Comparison of ENCODE assay signal across 26 cellular contexts in genomic region chr20:5785146-5785545, GRCh38. TPM values are rescaled to one million over a fixed set of nuclear protein-coding genes. Genes with fewer than 3 reads are reported as not detected.
DNase-seq lines count a peak whose midpoint lies in the region; ATAC-seq and TF ChIP-seq lines count a peak whose summit lies in the region.
"Had no signal": no experiment of that assay in that cellular context is flagged by ENCODE, and none has a peak within 500 bp of the region (broad histone marks: within the 10 kb centered on the region; RNA-seq: fewer than 3 reads in every experiment).

No MANE protein-coding gene starts in this region.

- peaks cover 36% of the 10 kb centered on the region for H3K36me3 Mint-ChIP-seq in activated T-cell treated with anti-CD3 and anti-CD28 coated beads, Interleukin-2, amount 50 U/mL, for 24 hours (ENCODE audit: low read depth)
- peaks cover 15% of the 10 kb centered on the region for H3K36me3 Mint-ChIP-seq in activated T-cell treated with anti-CD3 and anti-CD28 coated beads, Interleukin-2, amount 50 U/mL, for 4 hours (ENCODE audit: insufficient read depth)

- H3K4me3 ChIP-seq in body of pancreas (no peak overlapping the region), lower lobe of right lung (no peak overlapping the region), upper lobe of left lung (no peak overlapping the region)
- H3K4me3 ChIP-seq: ascending aorta, esophagus muscularis mucosa had no signal

- H3K27ac ChIP-seq in body of pancreas (peak overlapping the region; percentile 41 to 76 (median 64)), lower lobe of right lung (peak overlapping the region; percentile 43), upper lobe of left lung (peak overlapping the region in 3 of 4 donors; percentile 3 to 40 (median 40))
- H3K27ac ChIP-seq: ascending aorta, esophagus muscularis mucosa had no signal

- H3K9me3 Mint-ChIP-seq in activated T-cell treated with anti-CD3 and anti-CD28 coated beads, Interleukin-2, amount 50 U/mL, for 24 hours: no peaks in the 10 kb centered on the region
- no peaks in the 10 kb centered on the region for H3K9me3 Mint-ChIP-seq in activated T-cell treated with anti-CD3 and anti-CD28 coated beads, Interleukin-2, amount 50 U/mL, for 4 hours
- H3K9me3 Mint-ChIP-seq: activated naive CD4-positive, alpha-beta T cell treated with anti-CD3 and anti-CD28 coated beads, Interleukin-2, amount 10 ng/mL, durations not matched to agents 7 days and 5 days; activated T-cell treated with anti-CD3 and anti-CD28 coated beads, Interleukin-2, amount 50 U/mL, for 72 hours; central memory CD8-positive, alpha-beta T cell; nephron progenitor cell had no signal

- TF ChIP-seq POLR2A in body of pancreas (IDR thresholded peaks at IDR 0.05) (no peak), upper lobe of left lung (IDR thresholded peaks at IDR 0.05) (no peak)

- TF ChIP-seq EP300 in upper lobe of left lung (IDR thresholded peaks at IDR 0.05): no peak

- H3K36me3 ChIP-seq in body of pancreas (replicated peaks in 1 of 2; ENCODE audit: insufficient read depth in 1 of 2, low read depth in 2 of 2) (no peaks in the 10 kb centered on the region), lower lobe of right lung (peaks cover 5% of the 10 kb centered on the region), upper lobe of left lung (peaks cover 0 to 5% (median 0%) of the 10 kb centered on the region in 4 donors)

- no peak for DNase-seq in activated T-cell treated with anti-CD3 and anti-CD28 coated beads, Interleukin-2, amount 50 U/mL, for 24 hours
- no peak for DNase-seq in activated T-cell treated with anti-CD3 and anti-CD28 coated beads, Interleukin-2, amount 50 U/mL, for 4 hours
- DNase-seq in body of pancreas (no peak), lower lobe of right lung (no peak), upper lobe of left lung (no peak), NCI-H2227 (lab: John Stamatoyannopoulos, UW; ENCODE audit: unreplicated experiment) (no peak), amygdala (lab: John Stamatoyannopoulos, UW) (no peak), SIG-M5 (lab: John Stamatoyannopoulos, UW) (no peak)
- DNase-seq: 8988T; activated CD4-positive, alpha-beta T cell treated with anti-CD3 and anti-CD28 coated beads for 1 hour; activated naive CD4-positive, alpha-beta T cell treated with anti-CD3 and anti-CD28 coated beads, Interleukin-2, amount 10 ng/mL, durations not matched to agents 7 days and 5 days; activated T-cell treated with anti-CD3 and anti-CD28 coated beads, Interleukin-2, amount 50 U/mL, for 72 hours; DND-41; Kasumi-1; mesendoderm; NCI-H1092; NCI-H187 treated with DMSO at 0.1 percent for 48 hours; NCI-H345; NCI-H774; nephron progenitor cell; Right ventricle myocardium superior; SW 1271 had no signal

- H3K27me3 ChIP-seq in body of pancreas (no peaks in the 10 kb centered on the region), lower lobe of right lung (ENCODE audit: low read depth) (no peaks in the 10 kb centered on the region), upper lobe of left lung (no peaks in the 10 kb centered on the region)
- H3K27me3 ChIP-seq: ascending aorta, esophagus muscularis mucosa had no signal

- WGBS in body of pancreas, 2 donors: 67 to 73% methylated on average over 5 of the region's 5 CpGs
- 80 to 85% methylated on average over 5 of the region's 5 CpGs for WGBS in upper lobe of left lung, 2 donors

- H3K9me3 ChIP-seq in body of pancreas (no peaks in the 10 kb centered on the region), lower lobe of right lung (no peaks in the 10 kb centered on the region), upper lobe of left lung (no peaks in the 10 kb centered on the region)
- H3K9me3 ChIP-seq: ascending aorta, Caco-2, esophagus muscularis mucosa had no signal

- H3K4me1 ChIP-seq in body of pancreas (peaks cover 63% of the 10 kb centered on the region), lower lobe of right lung (peaks cover 28% of the 10 kb centered on the region), upper lobe of left lung (peaks cover 9 to 33% (median 26%) of the 10 kb centered on the region in 4 donors)

- H3K27me3 Mint-ChIP-seq in activated T-cell treated with anti-CD3 and anti-CD28 coated beads, Interleukin-2, amount 50 U/mL, for 24 hours: no peaks in the 10 kb centered on the region
- H3K27me3 Mint-ChIP-seq in activated T-cell treated with anti-CD3 and anti-CD28 coated beads, Interleukin-2, amount 50 U/mL, for 4 hours (ENCODE audit: low read depth): no peaks in the 10 kb centered on the region
- H3K27me3 Mint-ChIP-seq: activated naive CD4-positive, alpha-beta T cell treated with anti-CD3 and anti-CD28 coated beads, Interleukin-2, amount 10 ng/mL, durations not matched to agents 7 days and 5 days; central memory CD8-positive, alpha-beta T cell had no signal

- ATAC-seq in activated T-cell treated with anti-CD3 and anti-CD28 coated beads, Interleukin-2, amount 50 U/mL, for 4 hours: no peak
- ATAC-seq in body of pancreas: no peak
- ATAC-seq in lower lobe of right lung: no peak
- no peak for ATAC-seq in upper lobe of left lung (ENCODE audit: low FRiP score in 2 of 2)
- ATAC-seq: activated T-cell treated with anti-CD3 and anti-CD28 coated beads, Interleukin-2, amount 50 U/mL, for 72 hours had no signal

- H3K4me1 Mint-ChIP-seq in activated T-cell treated with anti-CD3 and anti-CD28 coated beads, Interleukin-2, amount 50 U/mL, for 24 hours (ENCODE audit: low read depth): peaks cover 22% of the 10 kb centered on the region
- H3K4me1 Mint-ChIP-seq in activated T-cell treated with anti-CD3 and anti-CD28 coated beads, Interleukin-2, amount 50 U/mL, for 4 hours (ENCODE audit: low read depth): peaks cover 10% of the 10 kb centered on the region

- TF ChIP-seq CTCF in body of pancreas (IDR thresholded peaks at IDR 0.05) (no peak), lower lobe of right lung (IDR thresholded peaks at IDR 0.05) (no peak), upper lobe of left lung (IDR thresholded peaks at IDR 0.05) (no peak)

- peak overlapping the region; percentile 28 for H3K27ac Mint-ChIP-seq in activated T-cell treated with anti-CD3 and anti-CD28 coated beads, Interleukin-2, amount 50 U/mL, for 24 hours
- H3K27ac Mint-ChIP-seq: activated naive CD4-positive, alpha-beta T cell treated with anti-CD3 and anti-CD28 coated beads, Interleukin-2, amount 10 ng/mL, durations not matched to agents 7 days and 5 days; activated T-cell treated with anti-CD3 and anti-CD28 coated beads, Interleukin-2, amount 50 U/mL, for 72 hours; nephron progenitor cell had no signal

- H3K4me3 Mint-ChIP-seq in activated T-cell treated with anti-CD3 and anti-CD28 coated beads, Interleukin-2, amount 50 U/mL, for 24 hours: no peak overlapping the region
- H3K4me3 Mint-ChIP-seq in activated T-cell treated with anti-CD3 and anti-CD28 coated beads, Interleukin-2, amount 50 U/mL, for 4 hours: no peak overlapping the region
- H3K4me3 Mint-ChIP-seq: activated naive CD4-positive, alpha-beta T cell treated with anti-CD3 and anti-CD28 coated beads, Interleukin-2, amount 10 ng/mL, durations not matched to agents 7 days and 5 days; activated T-cell treated with anti-CD3 and anti-CD28 coated beads, Interleukin-2, amount 50 U/mL, for 72 hours; central memory CD8-positive, alpha-beta T cell; nephron progenitor cell had no signal

- intact Hi-C loops in body of pancreas (cut with DNase I) (no loop called here), lower lobe of right lung (cut with DNase I) (loop anchor here (10.0 kb wide), 1 partner anchor 220 kb away; no protein-coding TSS in a partner anchor)

RNA-seq across cellular contexts. Expression of gene SHLD1, which starts 34.9 kb away (rescaled TPM):
- 1 to 10 TPM; 7.2 to 9.8 (median 9.1) TPM for total RNA-seq in activated T-cell treated with anti-CD3 and anti-CD28 coated beads, Interleukin-2, amount 50 U/mL, for 4 hours
- total RNA-seq in body of pancreas: 1 to 10 TPM in 1 of 2 donors, not detected in 1; 1.8 TPM
- total RNA-seq in lower lobe of right lung: 6.0 TPM
- 1 to 10 TPM; 3.1 to 5.6 (median 4.5) TPM for total RNA-seq in upper lobe of left lung
- total RNA-seq: ascending aorta had no signal
